In genomic region chr5:76582252-76583162, GRCh38 we compare ENCODE assay signal across 10 cellular contexts. TPM values are rescaled to one million over a fixed set of nuclear protein-coding genes. Genes with fewer than 3 reads are reported as not detected.
DNase-seq lines count a peak whose midpoint lies in the region; ATAC-seq, FAIRE-seq and TF ChIP-seq lines count a peak whose summit lies in the region.
"Had no signal": no experiment of that assay in that cellular context is flagged by ENCODE, and none has a peak within 500 bp of the region (broad histone marks: within the 10 kb centered on the region; RNA-seq: fewer than 3 reads in every experiment).

No MANE protein-coding gene starts in this region.

- no peaks in the 10 kb centered on the region for H3K36me3 ChIP-seq in HUES48 (ENCODE audit: control insufficient read depth, insufficient read depth, low read length)
- H3K36me3 ChIP-seq in bronchial epithelial cell (ENCODE audit: control insufficient read depth, insufficient read depth, low read length), result no peaks in the 10 kb centered on the region

- no peak for FAIRE-seq in bronchial epithelial cell (lab: Jason Lieb, UNC)

- H3K27me3 Mint-ChIP-seq in progenitor cell of endocrine pancreas, result no peaks in the 10 kb centered on the region
- H3K27me3 Mint-ChIP-seq: brain had no signal

- ATAC-seq in GM21447 (IDR thresholded peaks at IDR 0.05; ENCODE audit: unreplicated experiment), result peak; percentile 95
- ATAC-seq: HCT116 had no signal

- no peak overlapping the region for H3K27ac Mint-ChIP-seq in progenitor cell of endocrine pancreas
- H3K27ac Mint-ChIP-seq: brain had no signal

- no peaks in the 10 kb centered on the region for H3K36me3 Mint-ChIP-seq in progenitor cell of endocrine pancreas (ENCODE audit: insufficient read depth)
- H3K36me3 Mint-ChIP-seq: brain had no signal

- peak overlapping the region; percentile 50 for H3K27ac ChIP-seq in HUES48 (ENCODE audit: low read depth, low read length)

- no peak overlapping the region for H3K9ac ChIP-seq in HUES48 (ENCODE audit: low read depth, low read length)

- peaks cover 22% of the 10 kb centered on the region for H3K4me1 Mint-ChIP-seq in progenitor cell of endocrine pancreas (ENCODE audit: low read depth)
- H3K4me1 Mint-ChIP-seq: brain had no signal

- peaks cover 19% of the 10 kb centered on the region for H3K4me1 ChIP-seq in HUES48 (ENCODE audit: control insufficient read depth, insufficient read depth, low read length)

- H3K4me3 Mint-ChIP-seq in progenitor cell of endocrine pancreas (ENCODE audit: low read depth), result no peak overlapping the region
- H3K4me3 Mint-ChIP-seq: brain had no signal

- H3K9me3 Mint-ChIP-seq in progenitor cell of endocrine pancreas (ENCODE audit: low read depth), result no peaks in the 10 kb centered on the region
- H3K9me3 Mint-ChIP-seq: brain had no signal

- DNase-seq in GM12865 (ENCODE audit: low read depth) (peak; percentile 71), bronchial epithelial cell (ENCODE audit: low read depth) (peak; percentile 55), progenitor cell of endocrine pancreas (ENCODE audit: low spot score, unreplicated experiment) (no peak), middle frontal gyrus (ENCODE audit: extremely low spot score, low spot score) (no peak), NCI-H1105 (lab: John Stamatoyannopoulos, UW) (no peak)
- no peak for DNase-seq in activated effector memory CD4-positive, alpha-beta T cell treated with anti-CD3 and anti-CD28 coated beads, Interleukin-2, amount 50 U/mL, for 16 hours

- no peaks in the 10 kb centered on the region for H3K9me3 ChIP-seq in HUES48 (ENCODE audit: control insufficient read depth, insufficient read depth, low read length)

- no peaks in the 10 kb centered on the region for H3K27me3 ChIP-seq in HUES48 (ENCODE audit: control insufficient read depth, insufficient read depth, low read length)
- H3K27me3 ChIP-seq in bronchial epithelial cell (ENCODE audit: control insufficient read depth, insufficient read depth, low read length), result no peaks in the 10 kb centered on the region

- TF ChIP-seq CTCF in GM12865 (IDR thresholded peaks at IDR 0.05; ENCODE audit: insufficient read depth, low read depth, low read length, missing control alignments), result no peak
- no peak for TF ChIP-seq CTCF in bronchial epithelial cell (IDR thresholded peaks at IDR 0.05; ENCODE audit: insufficient read depth, low read length, severe bottlenecking)
- no peak for TF ChIP-seq CTCF in progenitor cell of endocrine pancreas (IDR thresholded peaks at IDR 0.05; ENCODE audit: unreplicated experiment)

- H3K4me3 ChIP-seq in GM12865 (ENCODE audit: low read depth, low read length) (no peak overlapping the region), HUES48 (ENCODE audit: low read depth, low read length) (no peak overlapping the region), bronchial epithelial cell (ENCODE audit: low read depth, low read length) (no peak overlapping the region)

RNA-seq across cellular contexts. Expression of gene F2RL2, which starts 40.7 kb away (rescaled TPM):
- total RNA-seq in bronchial epithelial cell (under 0.01 TPM in 1 of 2 replicates, not detected in the other), progenitor cell of endocrine pancreas (0.16 TPM in 1 of 2 replicates, not detected in the other)

Comparison
In these comparisons a context has a peak if more than half of its experiments do, and no peak if none do; other contexts are left out.
1. DNase-seq: peak in GM12865 (single experiment) and bronchial epithelial cell (single experiment); none in progenitor cell of endocrine pancreas (single experiment), middle frontal gyrus (single experiment), activated effector memory CD4-positive, alpha-beta T cell treated with anti-CD3 and anti-CD28 coated beads, Interleukin-2, amount 50 U/mL, for 16 hours (single experiment) and NCI-H1105 (single experiment).